11 cellular contexts compared by ENCODE assay signal in the genomic region with DNA sequence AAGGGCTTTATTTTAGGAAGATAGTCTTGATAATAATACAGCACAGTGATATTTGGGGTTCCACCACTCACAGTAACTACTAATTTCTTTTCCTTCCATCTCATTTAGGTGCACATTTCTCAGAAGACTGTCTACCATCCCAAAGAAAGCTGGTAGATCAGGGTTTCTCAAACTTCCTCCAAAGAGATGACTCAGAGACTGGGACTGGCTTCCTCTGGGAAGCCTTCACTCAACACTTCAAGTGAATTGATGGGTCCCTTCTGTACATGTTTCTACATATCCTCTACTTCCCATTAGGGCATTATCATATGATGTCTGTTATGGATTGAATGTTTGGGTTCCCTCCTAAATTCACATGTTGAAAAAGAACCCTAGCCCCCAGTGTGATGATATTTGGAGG.
"Had no signal": no experiment of that assay in that cellular context is flagged by ENCODE, and none has a peak within 500 bp of the region (broad histone marks: within the 10 kb centered on the region; RNA-seq: fewer than 3 reads in every experiment).

No MANE protein-coding gene starts in this region.

- H3K4me1 ChIP-seq: thyroid gland had no signal

- DNase-seq: activated CD4-positive, alpha-beta T cell treated with anti-CD3 and anti-CD28 coated beads for 1 hour; activated CD4-positive, alpha-beta T cell treated with anti-CD3 and anti-CD28 coated beads, Interleukin-2, amount 50 U/mL, for 4 hours; activated T-cell treated with anti-CD3 and anti-CD28 coated beads for 4 hours; amniotic stem cell; cortex of kidney; effector CD8-positive, alpha-beta T cell; midbrain; stimulated activated CD4-positive, alpha-beta T cell treated with anti-CD3 and anti-CD28 coated beads, Interleukin-2, amount 100 ng/mL, for 48 hours; T1000; thyroid gland had no signal

- H3K36me3 ChIP-seq: thyroid gland had no signal

- H3K27ac ChIP-seq: thyroid gland, VCaP had no signal

- H3K27me3 ChIP-seq: thyroid gland had no signal

- H3K4me3 ChIP-seq: thyroid gland had no signal

- H3K9me3 ChIP-seq: thyroid gland had no signal
